1 cellular context compared by ENCODE assay signal in genomic region chr22:38924197-38924952, GRCh38.
A peak's percentile ranks its signal among the peaks of the same experiment; 100 is the strongest.
TF ChIP-seq lines count a peak whose summit lies in the region.

No MANE protein-coding gene starts in this region.

TF ChIP-seq in HepG2, 621 proteins besides CTCF, POLR2A, EP300 and RAD21 (continued from another document):
- TF ChIP-seq DRAP1 (CRISPR knock-in tag; IDR thresholded peaks at IDR 0.05) = peak; percentile 16; the same call in 1 of the 2 replicates
- TF ChIP-seq SIX4 (CRISPR knock-in tag; IDR thresholded peaks at IDR 0.05) = no peak
- no peak for TF ChIP-seq ZC3H4 (CRISPR knock-in tag; IDR thresholded peaks at IDR 0.05; ENCODE audit: borderline replicate concordance)
- TF ChIP-seq CBX2 (IDR thresholded peaks at IDR 0.05; ENCODE audit: low read depth, low read length) = no peak
- 0 out of 2 replicates have a peak, but pooled peaks have one; percentile 60 for TF ChIP-seq CBX2 (CRISPR knock-in tag; IDR thresholded peaks at IDR 0.05; ENCODE audit: low read depth)
- TF ChIP-seq ZNF562 (CRISPR knock-in tag; IDR thresholded peaks at IDR 0.05; ENCODE audit: borderline replicate concordance) = no peak
- peak; percentile 82 for TF ChIP-seq HHEX (CRISPR knock-in tag; IDR thresholded peaks at IDR 0.05)
- TF ChIP-seq DNMT3B (CRISPR knock-in tag; conservative IDR thresholded peaks at IDR 0.05) = no peak
- peak; percentile 56; the same call in 1 of the 2 replicates for TF ChIP-seq MIER2 (CRISPR knock-in tag; IDR thresholded peaks at IDR 0.05)
- TF ChIP-seq, protein P1, sequence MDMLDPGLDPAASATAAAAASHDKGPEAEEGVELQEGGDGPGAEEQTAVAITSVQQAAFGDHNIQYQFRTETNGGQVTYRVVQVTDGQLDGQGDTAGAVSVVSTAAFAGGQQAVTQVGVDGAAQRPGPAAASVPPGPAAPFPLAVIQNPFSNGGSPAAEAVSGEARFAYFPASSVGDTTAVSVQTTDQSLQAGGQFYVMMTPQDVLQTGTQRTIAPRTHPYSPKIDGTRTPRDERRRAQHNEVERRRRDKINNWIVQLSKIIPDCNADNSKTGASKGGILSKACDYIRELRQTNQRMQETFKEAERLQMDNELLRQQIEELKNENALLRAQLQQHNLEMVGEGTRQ (IDR thresholded peaks at IDR 0.05; ENCODE audit: low read depth, low read length) = no peak
- TF ChIP-seq, protein P1 (CRISPR knock-in tag; IDR thresholded peaks at IDR 0.05; ENCODE audit: borderline replicate concordance) = peak; percentile 48; the same call in 1 of the 2 replicates
